18 cellular contexts compared by ENCODE assay signal in genomic region chr2:172969171-172969570, GRCh38.
DNase-seq lines count a peak whose midpoint lies in the region; ATAC-seq and TF ChIP-seq lines count a peak whose summit lies in the region.
"Had no signal": no experiment of that assay in that cellular context is flagged by ENCODE, and none has a peak within 500 bp of the region (broad histone marks: within the 10 kb centered on the region; RNA-seq: fewer than 3 reads in every experiment).

No MANE protein-coding gene starts in this region.

- in situ Hi-C loops in G401 (cut with HindIII; ENCODE audit: low sequenced_read_pairs): no loop called here

- TF ChIP-seq CTCF in heart right ventricle (IDR thresholded peaks at IDR 0.05) (no peak), fibroblast of mammary gland (conservative IDR thresholded peaks at IDR 0.05; ENCODE audit: control insufficient read depth, insufficient read depth, low read depth, low read length) (no peak)

- no peak overlapping the region for H3K4me3 ChIP-seq in right cardiac atrium (ENCODE audit: low read length)
- no peak overlapping the region for H3K4me3 ChIP-seq in heart right ventricle
- no peak overlapping the region for H3K4me3 ChIP-seq in fibroblast of mammary gland (ENCODE audit: control insufficient read depth, low read depth, low read length)
- H3K4me3 ChIP-seq in subcutaneous abdominal adipose tissue (ENCODE audit: low read depth in 1 of 5, low read length in 5 of 5): no peak overlapping the region

- DNase-seq in right cardiac atrium (no peak), heart right ventricle (no peak), NOMO-1 treated with dmso at 0.1 percent for 144 hours (lab: John Stamatoyannopoulos, UW; ENCODE audit: unreplicated experiment) (peak; percentile 39), fibroblast of mammary gland (ENCODE audit: low read depth) (peak; percentile 74), G401 (ENCODE audit: low spot score) (no peak), HK-2 (ENCODE audit: unreplicated experiment) (no peak)
- DNase-seq in activated CD4-positive, alpha-beta T cell treated with anti-CD3 and anti-CD28 coated beads, Interleukin-2, amount 50 U/mL, for 4 hours: no peak
- DNase-seq: COR-L47, DMS153, EL, NCI-H1105, NCI-H1930, NCI-H2171 treated with DMSO at 0.1 percent for 48 hours, NCI-H510A, NCI-H82, SIG-M5 had no signal

- WGBS in right cardiac atrium: 95% methylated on average over 1 of the region's 1 CpG
- 84 to 90% methylated on average over 1 of the region's 1 CpG for WGBS in heart right ventricle, 2 donors

- no peak overlapping the region for H3K9ac ChIP-seq in subcutaneous abdominal adipose tissue (ENCODE audit: low read length in 5 of 5)

- no peaks in the 10 kb centered on the region for H3K36me3 ChIP-seq in heart right ventricle
- H3K36me3 ChIP-seq in subcutaneous abdominal adipose tissue (ENCODE audit: control insufficient read depth in 5 of 5, insufficient read depth in 5 of 5, low read length in 5 of 5): no peaks in the 10 kb centered on the region

- H3K4me1 ChIP-seq in right cardiac atrium (ENCODE audit: control insufficient read depth, insufficient read depth, low read length) (peaks cover 20% of the 10 kb centered on the region), heart right ventricle (peaks cover 9 to 50% (median 29%) of the 10 kb centered on the region in 9 donors), subcutaneous abdominal adipose tissue (ENCODE audit: control insufficient read depth in 5 of 5, insufficient read depth in 5 of 5, low read length in 5 of 5) (peaks cover 13 to 57% (median 34%) of the 10 kb centered on the region in 5 donors)

- no peaks in the 10 kb centered on the region for H3K9me3 ChIP-seq in right cardiac atrium (ENCODE audit: control insufficient read depth, low read length)
- no peaks in the 10 kb centered on the region for H3K9me3 ChIP-seq in heart right ventricle
- H3K9me3 ChIP-seq in subcutaneous abdominal adipose tissue (ENCODE audit: control insufficient read depth in 5 of 5, low read length in 5 of 5): no peaks in the 10 kb centered on the region

- ATAC-seq in right cardiac atrium: no peak
- no peak for ATAC-seq in heart right ventricle

- H3K27me3 ChIP-seq in right cardiac atrium (ENCODE audit: control insufficient read depth, insufficient read depth): no peaks in the 10 kb centered on the region
- no peaks in the 10 kb centered on the region for H3K27me3 ChIP-seq in heart right ventricle
- H3K27me3 ChIP-seq in subcutaneous abdominal adipose tissue (ENCODE audit: control insufficient read depth in 5 of 5, insufficient read depth in 4 of 5, low read length in 5 of 5): no peaks in the 10 kb centered on the region

- intact Hi-C loops in right cardiac atrium (cut with DNase I): no loop called here
- intact Hi-C loops in heart right ventricle (cut with DNase I): loop anchor here in 1 of 10 donors (5.0 kb wide), 1 partner anchor 243 kb away; no protein-coding TSS in a partner anchor

- H3K27ac ChIP-seq in right cardiac atrium (ENCODE audit: low read length) (peak overlapping the region; percentile 13), heart right ventricle (peak overlapping the region in 5 of 10 donors; percentile 44 to 68 (median 51)), subcutaneous abdominal adipose tissue (ENCODE audit: low read depth, low read length) (peak overlapping the region; percentile 77)
- H3K27ac ChIP-seq: C4-2B had no signal

Comparison
In these comparisons a context has a peak if more than half of its experiments do, and no peak if none do; other contexts are left out.
1. DNase-seq: peak in NOMO-1 treated with dmso at 0.1 percent for 144 hours (single experiment) and fibroblast of mammary gland (single experiment); none in right cardiac atrium (0 of 3), heart right ventricle (0 of 2), G401 (single experiment), activated CD4-positive, alpha-beta T cell treated with anti-CD3 and anti-CD28 coated beads, Interleukin-2, amount 50 U/mL, for 4 hours (0 of 2) and HK-2 (single experiment).